In the genomic region with DNA sequence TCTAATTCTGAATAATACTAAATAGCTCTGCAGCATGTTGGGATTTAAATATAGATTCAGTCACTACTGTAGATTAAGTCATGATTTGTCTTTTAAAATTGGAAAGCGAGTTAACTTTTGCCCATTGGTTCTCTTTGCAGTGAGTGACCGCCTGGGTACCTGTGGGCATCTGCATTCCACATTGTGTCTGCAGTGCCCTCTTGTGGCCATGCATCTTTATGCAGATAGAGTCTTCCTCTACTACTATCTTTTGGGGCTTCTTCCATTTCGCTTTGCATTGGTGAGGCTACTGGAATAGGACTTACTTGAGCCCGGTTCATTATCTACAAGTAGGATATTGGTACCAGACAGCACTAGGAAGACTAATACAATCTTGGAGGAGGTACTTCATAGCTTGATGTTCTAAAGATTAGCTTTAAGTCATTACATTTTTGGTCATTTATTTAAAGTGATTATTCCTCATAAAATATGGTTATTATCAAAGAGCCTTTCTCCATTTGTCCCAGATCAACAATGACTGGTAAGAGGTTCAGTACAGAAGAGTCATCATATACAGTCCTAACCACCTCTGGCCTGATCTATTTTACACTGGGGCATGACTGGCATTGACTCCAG, we compare ENCODE assay signal across 8 cellular contexts.
A peak's percentile ranks its signal among the peaks of the same experiment; 100 is the strongest.
DNase-seq lines count a peak whose midpoint lies in the region; ATAC-seq and TF ChIP-seq lines count a peak whose summit lies in the region.

No MANE protein-coding gene starts in this region.

- peaks cover 7% of the 10 kb centered on the region for H3K4me1 Mint-ChIP-seq in activated naive CD8-positive, alpha-beta T cell treated with anti-CD3 and anti-CD28 coated beads for 36 hours

- 68% methylated on average over 4 of the region's 4 CpGs for WGBS in right cardiac atrium
- 51 to 81% (median 65%) methylated on average over 4 of the region's 4 CpGs for WGBS in spleen, 5 donors

- DNase-seq in GM06990 (ENCODE audit: extremely low read depth, insufficient read length), result no peak
- peak; percentile 51 for DNase-seq in HT1080 (ENCODE audit: low read depth)
- no peak for DNase-seq in RWPE2 (ENCODE audit: low spot score)
- peak; percentile 31 for DNase-seq in activated naive CD8-positive, alpha-beta T cell treated with anti-CD3 and anti-CD28 coated beads for 36 hours
- peak in 2 of 3 donors; percentile 42 to 57 for DNase-seq in right cardiac atrium
- no peak for DNase-seq in spleen
- DNase-seq in NCI-H1048 (lab: John Stamatoyannopoulos, UW), result no peak

- H3K27me3 ChIP-seq in GM06990 (replicated peaks; ENCODE audit: control insufficient read depth, insufficient read depth, low read length) (no peaks in the 10 kb centered on the region), RWPE2 (ENCODE audit: insufficient read depth, poor library complexity, severe bottlenecking) (no peaks in the 10 kb centered on the region), right cardiac atrium (ENCODE audit: control insufficient read depth, insufficient read depth) (no peaks in the 10 kb centered on the region), spleen (replicated peaks in 1 of 7) (peaks cover 0 to 4% (median 0%) of the 10 kb centered on the region in 7 donors)

- H3K36me3 Mint-ChIP-seq in activated naive CD8-positive, alpha-beta T cell treated with anti-CD3 and anti-CD28 coated beads for 36 hours, result no peaks in the 10 kb centered on the region

- no peak for TF ChIP-seq POLR2A in spleen (IDR thresholded peaks at IDR 0.05)

- TF ChIP-seq CTCF in GM06990 (IDR thresholded peaks at IDR 0.05; ENCODE audit: insufficient read depth, low read length, poor library complexity, severe bottlenecking) (peak; percentile 94), RWPE2 (IDR thresholded peaks at IDR 0.05; ENCODE audit: poor library complexity, severe bottlenecking) (peak; percentile 88), spleen (IDR thresholded peaks at IDR 0.05 in 8 of 11, conservative IDR thresholded peaks at IDR 0.05 in 3 of 11) (peak in 10 of 11 experiments; percentile 27 to 79 (median 62))

- intact Hi-C loops in right cardiac atrium (cut with DNase I), result no loop called here
- intact Hi-C loops in spleen (cut with DNase I; ENCODE audit: low total_unique reads), result no loop called here

- H3K27ac ChIP-seq in RWPE2 (ENCODE audit: poor library complexity, severe bottlenecking) (no peak overlapping the region), right cardiac atrium (ENCODE audit: low read length) (no peak overlapping the region), spleen (no peak overlapping the region)

- no peak overlapping the region for H3K27ac Mint-ChIP-seq in activated naive CD8-positive, alpha-beta T cell treated with anti-CD3 and anti-CD28 coated beads for 36 hours

- no peaks in the 10 kb centered on the region for H3K9me3 ChIP-seq in RWPE2 (ENCODE audit: severe bottlenecking)
- no peaks in the 10 kb centered on the region for H3K9me3 ChIP-seq in right cardiac atrium (ENCODE audit: control insufficient read depth, low read length)
- H3K9me3 ChIP-seq in spleen, result no peaks in the 10 kb centered on the region

- ATAC-seq in GM21515 (IDR thresholded peaks at IDR 0.05; ENCODE audit: unreplicated experiment), result peak; percentile 89
- peak; percentile 64; the same call in 2 of the 3 replicates for ATAC-seq in RWPE2 (ENCODE audit: low read depth)
- peak in 1 of 2 donors; percentile 41 for ATAC-seq in right cardiac atrium

- no peaks in the 10 kb centered on the region for H3K27me3 Mint-ChIP-seq in activated naive CD8-positive, alpha-beta T cell treated with anti-CD3 and anti-CD28 coated beads for 36 hours

- no peaks in the 10 kb centered on the region for H3K4me1 ChIP-seq in RWPE2 (ENCODE audit: insufficient read depth, poor library complexity, severe bottlenecking)
- H3K4me1 ChIP-seq in right cardiac atrium (ENCODE audit: control insufficient read depth, insufficient read depth, low read length), result no peaks in the 10 kb centered on the region
- peaks cover 0 to 9% (median 5%) of the 10 kb centered on the region in 6 donors for H3K4me1 ChIP-seq in spleen

- H3K9me3 Mint-ChIP-seq in activated naive CD8-positive, alpha-beta T cell treated with anti-CD3 and anti-CD28 coated beads for 36 hours, result no peaks in the 10 kb centered on the region

- no peak overlapping the region for H3K4me3 Mint-ChIP-seq in activated naive CD8-positive, alpha-beta T cell treated with anti-CD3 and anti-CD28 coated beads for 36 hours

- H3K4me3 ChIP-seq in GM06990 (replicated peaks; ENCODE audit: low read depth, low read length) (no peak overlapping the region), RWPE2 (ENCODE audit: severe bottlenecking) (no peak overlapping the region), right cardiac atrium (ENCODE audit: low read length) (no peak overlapping the region), spleen (no peak overlapping the region)

- H3K36me3 ChIP-seq in GM06990 (ENCODE audit: control insufficient read depth, insufficient read depth, low read length), result no peaks in the 10 kb centered on the region
- no peaks in the 10 kb centered on the region for H3K36me3 ChIP-seq in RWPE2 (ENCODE audit: low read depth)
- H3K36me3 ChIP-seq in spleen, result no peaks in the 10 kb centered on the region

Comparison
In these comparisons a context has a peak if more than half of its experiments do, and no peak if none do; other contexts are left out.
1. DNase-seq: peak in HT1080 (single experiment), activated naive CD8-positive, alpha-beta T cell treated with anti-CD3 and anti-CD28 coated beads for 36 hours (single experiment) and right cardiac atrium (2 of 3); none in GM06990 (single experiment), RWPE2 (single experiment), spleen (single experiment) and NCI-H1048 (single experiment).
2. Peak in every context shown above with its lines, with median percentiles within 50 percentile points of each other: CTCF ChIP-seq.